Comparison of ENCODE assay signal across 17 cellular contexts in the genomic region with DNA sequence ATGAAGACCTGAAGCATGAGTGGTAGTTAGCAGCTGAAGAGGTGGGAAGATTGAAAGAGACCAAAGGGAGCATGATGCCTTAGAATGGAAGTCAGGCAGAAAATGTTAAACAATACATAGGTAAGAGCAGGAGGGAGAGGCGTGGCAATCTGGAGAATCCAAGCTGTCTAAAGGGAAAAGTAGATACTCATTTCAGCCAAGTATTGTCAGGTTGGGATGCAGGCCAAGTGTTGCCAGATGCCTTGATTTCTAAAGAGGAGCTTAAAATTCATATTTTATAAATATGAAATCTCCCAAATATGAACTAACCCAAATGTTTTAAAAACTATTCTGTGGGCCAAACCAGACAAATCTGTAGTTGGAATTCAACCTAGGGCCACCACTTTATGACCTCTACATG. TPM values are rescaled to one million over a fixed set of nuclear protein-coding genes. Genes with fewer than 3 reads are reported as not detected.
DNase-seq lines count a peak whose midpoint lies in the region; ATAC-seq and TF ChIP-seq lines count a peak whose summit lies in the region.
"Had no signal": no experiment of that assay in that cellular context is flagged by ENCODE, and none has a peak within 500 bp of the region (broad histone marks: within the 10 kb centered on the region; RNA-seq: fewer than 3 reads in every experiment).

No MANE protein-coding gene starts in this region.

- no peaks in the 10 kb centered on the region for H3K27me3 ChIP-seq in sigmoid colon

- peaks cover 78% of the 10 kb centered on the region for H3K4me1 Mint-ChIP-seq in activated naive CD4-positive, alpha-beta T cell treated with anti-CD3 and anti-CD28 coated beads, Interleukin-2, amount 50 U/mL, for 24 hours
- peaks cover 56% of the 10 kb centered on the region for H3K4me1 Mint-ChIP-seq in activated naive CD4-positive, alpha-beta T cell treated with anti-CD3 and anti-CD28 coated beads, Interleukin-2, amount 10 ng/mL, durations not matched to agents 7 days and 5 days
- H3K4me1 Mint-ChIP-seq in activated T-helper 2 cell treated with anti-CD3 and anti-CD28 coated beads, Interferon-gamma antibody, Interleukin-2, Interleukin-4, amounts not matched to agents 10 μg/mL and 5 μg/mL and 100 μg/mL, durations not matched to agents 14 hours and 24 hours and 36 hours (ENCODE audit: low read depth) = peaks cover 61% of the 10 kb centered on the region

- ATAC-seq in HG03521 (IDR thresholded peaks at IDR 0.05; ENCODE audit: unreplicated experiment) = no peak
- ATAC-seq: K562 had no signal

- H3K9me3 ChIP-seq in sigmoid colon = no peaks in the 10 kb centered on the region

- H3K36me3 ChIP-seq in sigmoid colon = no peaks in the 10 kb centered on the region

- H3K9me3 Mint-ChIP-seq in activated naive CD4-positive, alpha-beta T cell treated with anti-CD3 and anti-CD28 coated beads, Interleukin-2, amount 50 U/mL, for 24 hours = peaks cover 7% of the 10 kb centered on the region
- H3K9me3 Mint-ChIP-seq in activated naive CD4-positive, alpha-beta T cell treated with anti-CD3 and anti-CD28 coated beads, Interleukin-2, amount 10 ng/mL, durations not matched to agents 7 days and 5 days = no peaks in the 10 kb centered on the region
- H3K9me3 Mint-ChIP-seq in activated T-helper 2 cell treated with anti-CD3 and anti-CD28 coated beads, Interferon-gamma antibody, Interleukin-2, Interleukin-4, amounts not matched to agents 10 μg/mL and 5 μg/mL and 100 μg/mL, durations not matched to agents 14 hours and 24 hours and 36 hours = no peaks in the 10 kb centered on the region
- H3K9me3 Mint-ChIP-seq: naive B cell had no signal

- TF ChIP-seq EP300 in sigmoid colon (IDR thresholded peaks at IDR 0.05) = no peak

- intact Hi-C loops in activated T-helper 2 cell treated with anti-CD3 and anti-CD28 coated beads, Interferon-gamma antibody, Interleukin-2, Interleukin-4, amounts not matched to agents 10 μg/mL and 5 μg/mL and 100 μg/mL, durations not matched to agents 14 hours and 24 hours and 36 hours (cut with micrococcal nuclease) = no loop called here
- intact Hi-C loops in sigmoid colon (cut with DNase I) = loop anchor here (10.0 kb wide), 2 partner anchors 174 to 366 kb away; a partner anchor contains a TSS

- TF ChIP-seq CTCF in sigmoid colon (IDR thresholded peaks at IDR 0.05) = no peak

- H3K27me3 Mint-ChIP-seq in activated naive CD4-positive, alpha-beta T cell treated with anti-CD3 and anti-CD28 coated beads, Interleukin-2, amount 50 U/mL, for 24 hours = no peaks in the 10 kb centered on the region
- peaks cover 6% of the 10 kb centered on the region for H3K27me3 Mint-ChIP-seq in activated naive CD4-positive, alpha-beta T cell treated with anti-CD3 and anti-CD28 coated beads, Interleukin-2, amount 10 ng/mL, durations not matched to agents 7 days and 5 days
- H3K27me3 Mint-ChIP-seq in activated T-helper 2 cell treated with anti-CD3 and anti-CD28 coated beads, Interferon-gamma antibody, Interleukin-2, Interleukin-4, amounts not matched to agents 10 μg/mL and 5 μg/mL and 100 μg/mL, durations not matched to agents 14 hours and 24 hours and 36 hours (ENCODE audit: low read depth) = peaks cover under 1% of the 10 kb centered on the region
- H3K27me3 Mint-ChIP-seq: B cell had no signal

- no peak overlapping the region for H3K4me3 ChIP-seq in sigmoid colon
- H3K4me3 ChIP-seq: K562, lung had no signal

- H3K4me3 Mint-ChIP-seq in activated naive CD4-positive, alpha-beta T cell treated with anti-CD3 and anti-CD28 coated beads, Interleukin-2, amount 50 U/mL, for 24 hours = peak overlapping the region; percentile 57
- no peak overlapping the region for H3K4me3 Mint-ChIP-seq in activated naive CD4-positive, alpha-beta T cell treated with anti-CD3 and anti-CD28 coated beads, Interleukin-2, amount 10 ng/mL, durations not matched to agents 7 days and 5 days
- H3K4me3 Mint-ChIP-seq in activated T-helper 2 cell treated with anti-CD3 and anti-CD28 coated beads, Interferon-gamma antibody, Interleukin-2, Interleukin-4, amounts not matched to agents 10 μg/mL and 5 μg/mL and 100 μg/mL, durations not matched to agents 14 hours and 24 hours and 36 hours (ENCODE audit: low read depth) = no peak overlapping the region
- H3K4me3 Mint-ChIP-seq: B cell, naive B cell had no signal

- peak overlapping the region in 3 of 4 donors; percentile 46 to 67 (median 53) for H3K27ac ChIP-seq in sigmoid colon

- peaks cover 0 to 71% (median 65%) of the 10 kb centered on the region in 4 donors for H3K4me1 ChIP-seq in sigmoid colon

- DNase-seq in activated naive CD4-positive, alpha-beta T cell treated with anti-CD3 and anti-CD28 coated beads, Interleukin-2, amount 10 ng/mL, durations not matched to agents 7 days and 5 days = no peak
- peak; percentile 4 for DNase-seq in NCI-H1694 (lab: John Stamatoyannopoulos, UW)
- no peak for DNase-seq in activated T-helper 2 cell treated with anti-CD3 and anti-CD28 coated beads, Interferon-gamma antibody, Interleukin-2, Interleukin-4, amounts not matched to agents 10 μg/mL and 5 μg/mL and 100 μg/mL, durations not matched to agents 14 hours and 24 hours and 36 hours (ENCODE audit: low spot score)
- no peak for DNase-seq in sigmoid colon
- no peak for DNase-seq in SKM-1 treated with dmso at 0.1 percent for 144 hours (lab: John Stamatoyannopoulos, UW; ENCODE audit: unreplicated experiment)
- no peak for DNase-seq in kidney glomerular epithelial cell (lab: John Stamatoyannopoulos, UW)
- DNase-seq: DMS79, foreskin melanocyte, naive B cell, NCI-H1092 treated with DMSO at 0.1 percent for 48 hours, NCI-H226 had no signal

- TF ChIP-seq POLR2A in sigmoid colon (IDR thresholded peaks at IDR 0.05) = no peak

- WGBS in sigmoid colon, 2 donors = 95 to 97% methylated on average over 1 of the region's 1 CpG

- CTCF ChIA-PET in activated naive CD4-positive, alpha-beta T cell treated with anti-CD3 and anti-CD28 coated beads, Interleukin-2, amount 10 ng/mL, durations not matched to agents 7 days and 5 days (lab: Charles Lee) = no interaction called here

- peak overlapping the region; percentile 68 for H3K27ac Mint-ChIP-seq in activated naive CD4-positive, alpha-beta T cell treated with anti-CD3 and anti-CD28 coated beads, Interleukin-2, amount 50 U/mL, for 24 hours
- H3K27ac Mint-ChIP-seq in activated naive CD4-positive, alpha-beta T cell treated with anti-CD3 and anti-CD28 coated beads, Interleukin-2, amount 10 ng/mL, durations not matched to agents 7 days and 5 days = no peak overlapping the region
- peak overlapping the region; percentile 5 for H3K27ac Mint-ChIP-seq in activated T-helper 2 cell treated with anti-CD3 and anti-CD28 coated beads, Interferon-gamma antibody, Interleukin-2, Interleukin-4, amounts not matched to agents 10 μg/mL and 5 μg/mL and 100 μg/mL, durations not matched to agents 14 hours and 24 hours and 36 hours
- H3K27ac Mint-ChIP-seq: B cell had no signal

- peaks cover 9% of the 10 kb centered on the region for H3K36me3 Mint-ChIP-seq in activated naive CD4-positive, alpha-beta T cell treated with anti-CD3 and anti-CD28 coated beads, Interleukin-2, amount 50 U/mL, for 24 hours
- H3K36me3 Mint-ChIP-seq in activated naive CD4-positive, alpha-beta T cell treated with anti-CD3 and anti-CD28 coated beads, Interleukin-2, amount 10 ng/mL, durations not matched to agents 7 days and 5 days = no peaks in the 10 kb centered on the region
- H3K36me3 Mint-ChIP-seq in activated T-helper 2 cell treated with anti-CD3 and anti-CD28 coated beads, Interferon-gamma antibody, Interleukin-2, Interleukin-4, amounts not matched to agents 10 μg/mL and 5 μg/mL and 100 μg/mL, durations not matched to agents 14 hours and 24 hours and 36 hours (ENCODE audit: low read depth) = peaks cover 10% of the 10 kb centered on the region
- H3K36me3 Mint-ChIP-seq: naive B cell had no signal

RNA-seq across cellular contexts. Expression of a gene that starts 4.2 kb away (rescaled TPM):
- total RNA-seq in activated T-helper 2 cell treated with anti-CD3 and anti-CD28 coated beads, Interferon-gamma antibody, Interleukin-2, Interleukin-4, amounts not matched to agents 10 μg/mL and 5 μg/mL and 100 μg/mL, durations not matched to agents 14 hours and 24 hours and 36 hours = 48.0 and 59.9 TPM in 2 replicates
- 100 to 1,000 TPM; 198 to 261 (median 240) TPM for total RNA-seq in sigmoid colon
- polyA plus RNA-seq in sigmoid colon = 10 to 100 TPM; 14.3 to 45.8 (median 22.2) TPM
- total RNA-seq: OCI-LY7 had no signal
